ENCODE assay signal across 10 cellular contexts in the genomic region with DNA sequence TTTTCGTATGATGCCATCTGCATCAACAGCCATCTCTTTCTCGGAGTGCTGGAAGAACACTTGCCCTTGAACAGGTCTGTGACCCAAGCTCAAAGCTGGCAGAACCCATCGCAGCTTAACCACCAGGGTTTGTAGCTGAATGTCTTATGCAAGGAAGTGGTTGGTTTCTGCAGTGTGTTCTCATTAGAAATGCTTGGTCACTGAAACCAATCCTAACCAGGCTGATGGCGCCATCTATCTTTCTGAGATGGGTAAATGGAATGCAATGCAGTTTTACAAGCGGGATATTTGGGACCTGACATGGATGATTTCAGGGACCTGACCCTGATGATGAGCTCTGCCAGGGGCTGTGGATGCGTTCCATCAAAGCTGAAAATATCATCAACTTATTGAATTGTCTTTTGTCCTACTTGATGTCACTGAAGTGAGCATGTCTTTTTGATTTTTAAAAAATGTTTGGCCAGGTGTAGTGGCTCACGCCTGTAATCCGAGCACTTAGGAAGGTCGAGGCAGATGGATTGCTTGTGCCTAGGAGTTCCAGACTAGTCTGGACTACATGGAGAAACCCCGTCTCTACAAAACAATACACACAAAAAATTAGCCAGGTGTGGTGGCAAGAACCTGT. TPM values are rescaled to one million over a fixed set of nuclear protein-coding genes. Genes with fewer than 3 reads are reported as not detected.
DNase-seq lines count a peak whose midpoint lies in the region; ATAC-seq and TF ChIP-seq lines count a peak whose summit lies in the region.
"Had no signal": no experiment of that assay in that cellular context is flagged by ENCODE, and none has a peak within 500 bp of the region (broad histone marks: within the 10 kb centered on the region; RNA-seq: fewer than 3 reads in every experiment).

No MANE protein-coding gene starts in this region.

- no peaks in the 10 kb centered on the region for H3K79me2 ChIP-seq in neural cell (replicated peaks; ENCODE audit: insufficient read depth, low read length)

- TF ChIP-seq CTCF in RWPE2 (IDR thresholded peaks at IDR 0.05; ENCODE audit: poor library complexity, severe bottlenecking), result peak; percentile 76
- peak; percentile 88 for TF ChIP-seq CTCF in neural cell (IDR thresholded peaks at IDR 0.05; ENCODE audit: poor library complexity, severe bottlenecking)

- H3K4me1 ChIP-seq in RWPE2 (ENCODE audit: insufficient read depth, poor library complexity, severe bottlenecking), result peaks cover 6% of the 10 kb centered on the region

- H3K27ac ChIP-seq in RWPE2 (ENCODE audit: poor library complexity, severe bottlenecking), result no peak overlapping the region
- H3K27ac ChIP-seq in neural cell (ENCODE audit: low read length), result no peak overlapping the region

- no peak overlapping the region for H3K4me3 ChIP-seq in RWPE2 (ENCODE audit: severe bottlenecking)
- H3K4me3 ChIP-seq in neural cell (ENCODE audit: low read length), result no peak overlapping the region

- DNase-seq in COLO829 (ENCODE audit: low spot score) (peak; percentile 26), HT-29 (ENCODE audit: low spot score) (peak; percentile 64), RWPE2 (ENCODE audit: low spot score) (no peak)
- no peak for DNase-seq in central memory CD4-positive, alpha-beta T cell
- no peak for DNase-seq in effector CD4-positive, alpha-beta T cell
- DNase-seq: T-cell had no signal

- no peaks in the 10 kb centered on the region for H3K9me2 ChIP-seq in neural cell (ENCODE audit: insufficient read depth, low read length)

- TF ChIP-seq EP300 in neural cell (conservative IDR thresholded peaks at IDR 0.05; ENCODE audit: poor library complexity, severe bottlenecking), result no peak

- H3K27me3 ChIP-seq in RWPE2 (ENCODE audit: insufficient read depth, poor library complexity, severe bottlenecking) (no peaks in the 10 kb centered on the region), neural cell (ENCODE audit: insufficient read depth, low read depth, low read length) (no peaks in the 10 kb centered on the region)

- ATAC-seq in GM18520 (IDR thresholded peaks at IDR 0.05; ENCODE audit: unreplicated experiment) (peak; percentile 58), RWPE2 (ENCODE audit: low read depth) (peak; percentile 61; the same call in 2 of the 3 replicates), esophagus mucosa (peak; percentile 61)

- no peak overlapping the region for H3K4me2 ChIP-seq in neural cell (ENCODE audit: low read length)

- H2AFZ ChIP-seq in neural cell (ENCODE audit: low read depth, low read length), result no peak overlapping the region

- peak; percentile 88 for TF ChIP-seq RAD21 in neural cell (conservative IDR thresholded peaks at IDR 0.05)

- H3F3A ChIP-seq in neural cell (ENCODE audit: insufficient read depth, low read length, poor library complexity, severe bottlenecking), result no peaks in the 10 kb centered on the region

- no peaks in the 10 kb centered on the region for H4K20me1 ChIP-seq in neural cell (ENCODE audit: insufficient read depth)

- H3K9ac ChIP-seq in neural cell (ENCODE audit: low read length), result no peak overlapping the region

- H3K36me3 ChIP-seq in RWPE2 (ENCODE audit: low read depth) (no peaks in the 10 kb centered on the region), neural cell (ENCODE audit: insufficient read depth, low read length) (no peaks in the 10 kb centered on the region)

- H3K9me3 ChIP-seq in RWPE2 (ENCODE audit: severe bottlenecking), result no peaks in the 10 kb centered on the region
- no peaks in the 10 kb centered on the region for H3K9me3 ChIP-seq in neural cell (ENCODE audit: low read length)

TF ChIP-seq in neural cell, 6 proteins besides CTCF, POLR2A, EP300 and RAD21:
- TF ChIP-seq POLR2AphosphoS5 (IDR thresholded peaks at IDR 0.05), result no peak
- TF ChIP-seq SMC3 (conservative IDR thresholded peaks at IDR 0.05; ENCODE audit: poor library complexity), result peak; percentile 85

RNA-seq across cellular contexts. Expression of gene DMRT3, which starts 28.7 kb away (rescaled TPM):
- not detected in 2 replicates for total RNA-seq in HT-29 (2014; rRNA removed; shearing (Covaris generic))
- not detected for total RNA-seq in esophagus mucosa
- polyA plus RNA-seq in neural cell, result not detected in 2 replicates
- polyA minus RNA-seq in neural cell, result not detected in 2 replicates
- total RNA-seq: naive thymus-derived CD8-positive, alpha-beta T cell; T-cell had no signal
- polyA plus RNA-seq: naive thymus-derived CD8-positive, alpha-beta T cell had no signal

RNA-seq across cellular contexts. Expression of gene DMRT2, which starts 45.0 kb away (rescaled TPM):
- not detected in 2 replicates for total RNA-seq in HT-29 (2014; rRNA removed; shearing (Covaris generic))
- 0.12 TPM for total RNA-seq in esophagus mucosa
- polyA plus RNA-seq in neural cell, result 0.20 and 0.50 TPM in 2 replicates
- polyA minus RNA-seq in neural cell, result not detected in 2 replicates
- total RNA-seq: naive thymus-derived CD8-positive, alpha-beta T cell; T-cell had no signal
- polyA plus RNA-seq: naive thymus-derived CD8-positive, alpha-beta T cell had no signal

Comparison
In these comparisons a context has a peak if more than half of its experiments do, and no peak if none do; other contexts are left out.
1. DNase-seq: peak in COLO829 (single experiment) and HT-29 (single experiment); none in RWPE2 (single experiment), central memory CD4-positive, alpha-beta T cell (single experiment) and effector CD4-positive, alpha-beta T cell (single experiment).
2. Peak in every context shown above with its lines, with median percentiles within 50 percentile points of each other: ATAC-seq.